In the genomic region with DNA sequence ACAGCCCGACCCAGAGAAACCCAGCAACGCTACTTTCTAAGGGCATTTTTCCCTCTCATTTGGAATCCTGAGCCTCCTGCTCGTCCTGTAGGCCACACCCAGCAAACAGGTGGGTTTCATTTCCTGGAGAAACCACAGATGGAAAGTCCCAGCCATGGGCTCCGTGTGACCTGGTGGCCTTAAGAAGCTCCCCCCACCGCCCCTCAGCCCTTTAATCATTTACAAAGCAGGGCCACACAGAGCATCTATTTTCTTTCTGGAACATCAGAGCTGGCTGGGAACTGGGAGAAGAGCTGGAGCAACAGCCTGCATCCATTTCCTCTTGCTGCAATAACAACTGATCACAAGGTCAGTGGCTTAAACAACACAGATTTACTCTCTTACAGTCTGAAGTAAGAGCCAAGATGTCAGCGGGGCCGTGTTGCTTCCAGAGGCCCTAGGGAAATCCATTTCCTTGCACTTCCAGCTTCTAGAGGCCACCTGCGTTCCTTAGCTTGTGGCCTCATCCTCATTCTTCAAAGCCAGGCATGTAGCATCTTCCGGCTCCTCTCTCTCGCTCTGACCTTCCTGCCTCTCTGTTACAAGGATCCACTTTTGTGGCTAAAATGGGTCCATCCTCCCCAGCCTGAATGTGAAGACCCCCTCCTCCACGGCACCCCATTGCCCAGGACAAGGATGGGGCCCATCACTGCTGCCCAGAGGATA, we compare ENCODE assay signal across 12 cellular contexts. TPM values are rescaled to one million over a fixed set of nuclear protein-coding genes. Genes with fewer than 3 reads are reported as not detected.
A peak's percentile ranks its signal among the peaks of the same experiment; 100 is the strongest.
DNase-seq lines count a peak whose midpoint lies in the region; ATAC-seq and TF ChIP-seq lines count a peak whose summit lies in the region.
"Had no signal": no experiment of that assay in that cellular context is flagged by ENCODE, and none has a peak within 500 bp of the region (broad histone marks: within the 10 kb centered on the region; RNA-seq: fewer than 3 reads in every experiment).

No MANE protein-coding gene starts in this region.

- no peaks in the 10 kb centered on the region for H3K27me3 ChIP-seq in breast epithelium
- H3K27me3 ChIP-seq: BE2C had no signal

- H3K4me1 ChIP-seq in breast epithelium, result no peaks in the 10 kb centered on the region

- no peak for TF ChIP-seq POLR2A in breast epithelium (IDR thresholded peaks at IDR 0.05)

- no peaks in the 10 kb centered on the region for H3K36me3 ChIP-seq in breast epithelium
- H3K36me3 ChIP-seq: BE2C had no signal

- no peak overlapping the region for H3K27ac ChIP-seq in breast epithelium
- H3K27ac ChIP-seq: WERI-Rb-1 had no signal

- peak; percentile 60 for ATAC-seq in HG03342 (IDR thresholded peaks at IDR 0.05; ENCODE audit: unreplicated experiment)
- ATAC-seq in GM21526 (IDR thresholded peaks at IDR 0.05; ENCODE audit: low FRiP score, unreplicated experiment), result no peak

- no peaks in the 10 kb centered on the region for H3K9me3 ChIP-seq in breast epithelium
- H3K9me3 ChIP-seq: BE2C had no signal

- H3K4me3 ChIP-seq in breast epithelium, result no peak overlapping the region
- H3K4me3 ChIP-seq: smooth muscle cell had no signal

- intact Hi-C loops in breast epithelium (cut with DNase I; ENCODE audit: low total_unique reads), result no loop called here

- TF ChIP-seq CTCF in breast epithelium (IDR thresholded peaks at IDR 0.05), result no peak

- DNase-seq in stimulated activated naive CD4-positive, alpha-beta T cell treated with Interleukin-2 at 50 U/mL for 16 hours (lab: John Stamatoyannopoulos, UW), result peak; percentile 23
- DNase-seq in stimulated activated naive CD4-positive, alpha-beta T cell (lab: John Stamatoyannopoulos, UW), result no peak
- peak; percentile 21 for DNase-seq in activated effector memory CD4-positive, alpha-beta T cell treated with Interleukin-2 at 50 U/mL for 16 hours
- DNase-seq in breast epithelium (ENCODE audit: low spot score in 2 of 2) (no peak), OCI-M1 (lab: John Stamatoyannopoulos, UW) (no peak), HK-2 (ENCODE audit: unreplicated experiment) (no peak)
- DNase-seq: BE2C, NCI-H146, WERI-Rb-1 had no signal

RNA-seq across cellular contexts. Expression of a gene that starts 40.5 kb away (rescaled TPM):
- total RNA-seq in breast epithelium, result under 1 TPM in 1 of 3 donors, not detected in 2; 0.48 TPM
- total RNA-seq: smooth muscle cell had no signal

RNA-seq across cellular contexts. Expression of a gene that starts 45.6 kb away (rescaled TPM):
- 10 to 100 TPM; 17.8 to 31.1 (median 27.4) TPM for total RNA-seq in breast epithelium

Comparison
In these comparisons a context has a peak if more than half of its experiments do, and no peak if none do; other contexts are left out.
1. DNase-seq: peak in stimulated activated naive CD4-positive, alpha-beta T cell treated with Interleukin-2 at 50 U/mL for 16 hours (single experiment) and activated effector memory CD4-positive, alpha-beta T cell treated with Interleukin-2 at 50 U/mL for 16 hours (single experiment); none in stimulated activated naive CD4-positive, alpha-beta T cell (0 of 6), breast epithelium (0 of 2), OCI-M1 (single experiment) and HK-2 (single experiment).